In genomic region chr10:4062072-4062471, GRCh38 we compare ENCODE assay signal across 15 cellular contexts.
DNase-seq lines count a peak whose midpoint lies in the region; ATAC-seq, FAIRE-seq and TF ChIP-seq lines count a peak whose summit lies in the region.
"Had no signal": no experiment of that assay in that cellular context is flagged by ENCODE, and none has a peak within 500 bp of the region (broad histone marks: within the 10 kb centered on the region; RNA-seq: fewer than 3 reads in every experiment).

No MANE protein-coding gene starts in this region.

- H3K36me3 ChIP-seq in ascending aorta, result no peaks in the 10 kb centered on the region
- H3K36me3 ChIP-seq in keratinocyte (ENCODE audit: control insufficient read depth in 2 of 2, extremely low read depth in 1 of 2, insufficient read depth in 2 of 2, low read length in 2 of 2), result no peaks in the 10 kb centered on the region
- H3K36me3 ChIP-seq in subcutaneous abdominal adipose tissue (ENCODE audit: control insufficient read depth in 5 of 5, insufficient read depth in 5 of 5, low read length in 5 of 5), result no peaks in the 10 kb centered on the region
- no peaks in the 10 kb centered on the region for H3K36me3 ChIP-seq in smooth muscle cell (ENCODE audit: low read depth)
- H3K36me3 ChIP-seq: BE2C, right atrium auricular region had no signal

- H2AFZ ChIP-seq in keratinocyte (ENCODE audit: control insufficient read depth, low read length) (no peak overlapping the region), smooth muscle cell (ENCODE audit: low read depth) (no peak overlapping the region)

- H3K9me1 ChIP-seq in keratinocyte (ENCODE audit: control insufficient read depth, extremely low read depth, insufficient read depth, low read length), result no peaks in the 10 kb centered on the region

- H3K9ac ChIP-seq in keratinocyte (ENCODE audit: control insufficient read depth, extremely low read depth, insufficient read depth, low read length) (no peak overlapping the region), subcutaneous abdominal adipose tissue (ENCODE audit: low read length in 5 of 5) (no peak overlapping the region), smooth muscle cell (ENCODE audit: low read depth) (no peak overlapping the region)

- no peaks in the 10 kb centered on the region for H3F3A ChIP-seq in smooth muscle cell (ENCODE audit: low read depth)

- dilution Hi-C loops in keratinocyte (cut with MboI; ENCODE audit: extremely low pct_ligation_motif_present, low sequenced_read_pairs), result no loop called here

- H3K4me1 ChIP-seq in ascending aorta (peaks cover 5 to 44% of the 10 kb centered on the region in 2 donors), keratinocyte (ENCODE audit: control insufficient read depth, extremely low read depth, insufficient read depth, low read length) (peaks cover 11% of the 10 kb centered on the region), subcutaneous abdominal adipose tissue (ENCODE audit: control insufficient read depth in 5 of 5, insufficient read depth in 5 of 5, low read length in 5 of 5) (peaks cover 4 to 31% (median 25%) of the 10 kb centered on the region in 5 donors), smooth muscle cell (ENCODE audit: low read depth) (no peaks in the 10 kb centered on the region)
- H3K4me1 ChIP-seq: BE2C had no signal

- TF ChIP-seq CTCF in ascending aorta (IDR thresholded peaks at IDR 0.05) (no peak), keratinocyte (optimal IDR thresholded peaks at IDR 0.05 in 1 of 3, IDR thresholded peaks at IDR 0.05 in 1 of 3, conservative IDR thresholded peaks at IDR 0.05 in 1 of 3; ENCODE audit: extremely low read depth in 1 of 3, insufficient read depth in 2 of 3, low read length in 3 of 3) (no peak), smooth muscle cell (IDR thresholded peaks at IDR 0.05; ENCODE audit: borderline replicate concordance, insufficient read depth, poor library complexity, severe bottlenecking) (no peak), lower leg skin (IDR thresholded peaks at IDR 0.05) (no peak)

- peak overlapping the region; percentile 60 to 71 for H3K27ac ChIP-seq in ascending aorta
- H3K27ac ChIP-seq in keratinocyte (ENCODE audit: control insufficient read depth, insufficient read depth, low read length), result no peak overlapping the region
- peak overlapping the region; percentile 52 for H3K27ac ChIP-seq in subcutaneous abdominal adipose tissue (ENCODE audit: low read depth, low read length)
- H3K27ac ChIP-seq in smooth muscle cell (ENCODE audit: low read depth), result no peak overlapping the region

- H3K9me3 ChIP-seq in ascending aorta (no peaks in the 10 kb centered on the region), keratinocyte (ENCODE audit: control insufficient read depth, low read depth, low read length) (no peaks in the 10 kb centered on the region), subcutaneous abdominal adipose tissue (ENCODE audit: control insufficient read depth in 5 of 5, low read length in 5 of 5) (no peaks in the 10 kb centered on the region), smooth muscle cell (replicated peaks; ENCODE audit: low read depth) (no peaks in the 10 kb centered on the region)
- H3K9me3 ChIP-seq: BE2C, right atrium auricular region had no signal

- no peaks in the 10 kb centered on the region for H4K20me1 ChIP-seq in keratinocyte (ENCODE audit: control insufficient read depth, extremely low read depth, insufficient read depth, low read length)
- no peaks in the 10 kb centered on the region for H4K20me1 ChIP-seq in smooth muscle cell (ENCODE audit: low read depth)

- H3K27me3 ChIP-seq in ascending aorta (no peaks in the 10 kb centered on the region), keratinocyte (ENCODE audit: control insufficient read depth, extremely low read depth, insufficient read depth, low read length) (no peaks in the 10 kb centered on the region), subcutaneous abdominal adipose tissue (ENCODE audit: control insufficient read depth in 5 of 5, insufficient read depth in 4 of 5, low read length in 5 of 5) (no peaks in the 10 kb centered on the region), smooth muscle cell (ENCODE audit: low read depth) (no peaks in the 10 kb centered on the region)
- H3K27me3 ChIP-seq: BE2C, right atrium auricular region had no signal

- WGBS in smooth muscle cell (ENCODE audit: low lambda C conversion rate), result 74% methylated on average over 2 of the region's 2 CpGs
- 40 to 42% methylated on average over 2 of the region's 2 CpGs for WGBS in lower leg skin, 2 donors

- peak; percentile 15 for DNase-seq in GM03348 (ENCODE audit: low spot score)
- no peak for DNase-seq in ascending aorta (ENCODE audit: low spot score in 2 of 2)
- no peak for DNase-seq in keratinocyte (ENCODE audit: low read depth, low spot score)
- no peak for DNase-seq in smooth muscle cell (lab: John Stamatoyannopoulos, UW; ENCODE audit: unreplicated experiment)
- DNase-seq in lower leg skin (ENCODE audit: low spot score in 2 of 2), result no peak
- no peak for DNase-seq in AG20443 (ENCODE audit: low spot score)
- DNase-seq: activated effector memory CD4-positive, alpha-beta T cell treated with Interleukin-2 at 50 U/mL for 16 hours; BE2C; NCI-H1092; stimulated activated CD4-positive, alpha-beta T cell treated with anti-CD3 and anti-CD28 coated beads, Interleukin-2, amount 100 ng/mL, for 48 hours had no signal

- H3K4me2 ChIP-seq in keratinocyte (ENCODE audit: control insufficient read depth, extremely low read depth, insufficient read depth, low read depth, low read length) (no peak overlapping the region), smooth muscle cell (no peak overlapping the region)

- no peak for ATAC-seq in GM21786 (IDR thresholded peaks at IDR 0.05; ENCODE audit: unreplicated experiment)

- no peak overlapping the region for H3K4me3 ChIP-seq in ascending aorta
- H3K4me3 ChIP-seq in keratinocyte (ENCODE audit: control insufficient read depth in 2 of 3, extremely low read depth in 1 of 3, insufficient read depth in 2 of 3, low read depth in 1 of 3, low read length in 3 of 3), result no peak overlapping the region
- no peak overlapping the region for H3K4me3 ChIP-seq in subcutaneous abdominal adipose tissue (ENCODE audit: low read depth in 1 of 5, low read length in 5 of 5)
- H3K4me3 ChIP-seq in smooth muscle cell, result no peak overlapping the region
- H3K4me3 ChIP-seq in lower leg skin (ENCODE audit: low read depth, poor library complexity, severe bottlenecking), result no peak overlapping the region
- H3K4me3 ChIP-seq: lung, right atrium auricular region had no signal

- peak; percentile 56 for FAIRE-seq in keratinocyte (lab: Jason Lieb, UNC)
- FAIRE-seq: urothelium cell line had no signal

- TF ChIP-seq POLR2A in lower leg skin (IDR thresholded peaks at IDR 0.05), result no peak

- H3K79me2 ChIP-seq in keratinocyte (ENCODE audit: control insufficient read depth, insufficient read depth, low read length), result no peaks in the 10 kb centered on the region
- H3K79me2 ChIP-seq in smooth muscle cell (ENCODE audit: low read depth), result no peaks in the 10 kb centered on the region

- intact Hi-C loops in ascending aorta (cut with DNase I) (loop anchor here (1.0 to 10.0 kb wide), 5 partner anchors 11 to 817 kb away; no protein-coding TSS in a partner anchor), lower leg skin (cut with DNase I; ENCODE audit: low total_unique reads) (no loop called here)

Comparison
In these comparisons a context has a peak if more than half of its experiments do, and no peak if none do; other contexts are left out.
1. H3K27ac ChIP-seq: peak in ascending aorta (2 of 2) and subcutaneous abdominal adipose tissue (single experiment); none in keratinocyte (single experiment) and smooth muscle cell (single experiment).